1 cellular context compared by ENCODE assay signal in the genomic region with DNA sequence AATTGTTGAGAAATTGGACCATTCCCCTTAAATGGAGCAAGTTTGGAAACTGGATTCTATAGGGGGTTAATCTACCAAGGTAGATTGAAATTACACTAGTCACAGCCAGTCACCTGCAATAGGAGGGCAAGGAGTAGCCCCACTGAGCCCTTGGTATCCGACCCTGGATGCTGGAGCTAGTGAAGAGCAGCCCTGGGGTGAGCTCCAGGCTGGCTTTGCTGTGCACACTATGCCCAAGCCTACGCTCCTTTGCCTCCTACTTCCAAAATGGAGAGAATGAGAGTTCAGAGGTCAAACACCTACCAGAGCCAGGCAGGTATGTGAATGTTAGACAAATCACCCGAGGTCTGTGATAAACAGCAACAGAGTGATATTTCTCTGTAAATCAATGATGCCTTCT.
A peak's percentile ranks its signal among the peaks of the same experiment; 100 is the strongest.
TF ChIP-seq lines count a peak whose summit lies in the region.

No MANE protein-coding gene starts in this region.

TF ChIP-seq in HCT116, 20 proteins besides CTCF, POLR2A, EP300 and RAD21:
- peak; percentile 5; the same call in 1 of the 2 replicates for TF ChIP-seq POLR2AphosphoS5 (IDR thresholded peaks at IDR 0.05; ENCODE audit: low read depth, low read length)
- TF ChIP-seq, protein P1, sequence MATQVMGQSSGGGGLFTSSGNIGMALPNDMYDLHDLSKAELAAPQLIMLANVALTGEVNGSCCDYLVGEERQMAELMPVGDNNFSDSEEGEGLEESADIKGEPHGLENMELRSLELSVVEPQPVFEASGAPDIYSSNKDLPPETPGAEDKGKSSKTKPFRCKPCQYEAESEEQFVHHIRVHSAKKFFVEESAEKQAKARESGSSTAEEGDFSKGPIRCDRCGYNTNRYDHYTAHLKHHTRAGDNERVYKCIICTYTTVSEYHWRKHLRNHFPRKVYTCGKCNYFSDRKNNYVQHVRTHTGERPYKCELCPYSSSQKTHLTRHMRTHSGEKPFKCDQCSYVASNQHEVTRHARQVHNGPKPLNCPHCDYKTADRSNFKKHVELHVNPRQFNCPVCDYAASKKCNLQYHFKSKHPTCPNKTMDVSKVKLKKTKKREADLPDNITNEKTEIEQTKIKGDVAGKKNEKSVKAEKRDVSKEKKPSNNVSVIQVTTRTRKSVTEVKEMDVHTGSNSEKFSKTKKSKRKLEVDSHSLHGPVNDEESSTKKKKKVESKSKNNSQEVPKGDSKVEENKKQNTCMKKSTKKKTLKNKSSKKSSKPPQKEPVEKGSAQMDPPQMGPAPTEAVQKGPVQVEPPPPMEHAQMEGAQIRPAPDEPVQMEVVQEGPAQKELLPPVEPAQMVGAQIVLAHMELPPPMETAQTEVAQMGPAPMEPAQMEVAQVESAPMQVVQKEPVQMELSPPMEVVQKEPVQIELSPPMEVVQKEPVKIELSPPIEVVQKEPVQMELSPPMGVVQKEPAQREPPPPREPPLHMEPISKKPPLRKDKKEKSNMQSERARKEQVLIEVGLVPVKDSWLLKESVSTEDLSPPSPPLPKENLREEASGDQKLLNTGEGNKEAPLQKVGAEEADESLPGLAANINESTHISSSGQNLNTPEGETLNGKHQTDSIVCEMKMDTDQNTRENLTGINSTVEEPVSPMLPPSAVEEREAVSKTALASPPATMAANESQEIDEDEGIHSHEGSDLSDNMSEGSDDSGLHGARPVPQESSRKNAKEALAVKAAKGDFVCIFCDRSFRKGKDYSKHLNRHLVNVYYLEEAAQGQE (IDR thresholded peaks at IDR 0.05; ENCODE audit: low read depth), result no peak
- TF ChIP-seq YY1 (IDR thresholded peaks at IDR 0.05; ENCODE audit: extremely low read depth, insufficient replicate concordance, low read depth, low read length), result no peak
- TF ChIP-seq EZH2phosphoT487 (IDR thresholded peaks at IDR 0.05; ENCODE audit: borderline replicate concordance), result no peak
- no peak for TF ChIP-seq CEBPB (IDR thresholded peaks at IDR 0.05; ENCODE audit: low read depth)
- no peak for TF ChIP-seq ZNF274 (IDR thresholded peaks at IDR 0.05; ENCODE audit: low read depth, low read length)
- no peak for TF ChIP-seq FOSL1 (IDR thresholded peaks at IDR 0.05; ENCODE audit: low read depth)
